In genomic region chr1:58577676-58578073, GRCh38 we compare ENCODE assay signal across 1 cellular context.
TF ChIP-seq lines count a peak whose summit lies in the region.

No MANE protein-coding gene starts in this region.

TF ChIP-seq in HepG2, 621 proteins besides CTCF, POLR2A, EP300 and RAD21:
- TF ChIP-seq ZNF629 (CRISPR knock-in tag; conservative IDR thresholded peaks at IDR 0.05): 0 out of 2 replicates have a peak, but pooled peaks have one; percentile 5
- no peak for TF ChIP-seq RXRB (CRISPR knock-in tag; IDR thresholded peaks at IDR 0.05; ENCODE audit: borderline replicate concordance)
- no peak for TF ChIP-seq RELA (CRISPR knock-in tag; IDR thresholded peaks at IDR 0.05)
